In the genomic region with DNA sequence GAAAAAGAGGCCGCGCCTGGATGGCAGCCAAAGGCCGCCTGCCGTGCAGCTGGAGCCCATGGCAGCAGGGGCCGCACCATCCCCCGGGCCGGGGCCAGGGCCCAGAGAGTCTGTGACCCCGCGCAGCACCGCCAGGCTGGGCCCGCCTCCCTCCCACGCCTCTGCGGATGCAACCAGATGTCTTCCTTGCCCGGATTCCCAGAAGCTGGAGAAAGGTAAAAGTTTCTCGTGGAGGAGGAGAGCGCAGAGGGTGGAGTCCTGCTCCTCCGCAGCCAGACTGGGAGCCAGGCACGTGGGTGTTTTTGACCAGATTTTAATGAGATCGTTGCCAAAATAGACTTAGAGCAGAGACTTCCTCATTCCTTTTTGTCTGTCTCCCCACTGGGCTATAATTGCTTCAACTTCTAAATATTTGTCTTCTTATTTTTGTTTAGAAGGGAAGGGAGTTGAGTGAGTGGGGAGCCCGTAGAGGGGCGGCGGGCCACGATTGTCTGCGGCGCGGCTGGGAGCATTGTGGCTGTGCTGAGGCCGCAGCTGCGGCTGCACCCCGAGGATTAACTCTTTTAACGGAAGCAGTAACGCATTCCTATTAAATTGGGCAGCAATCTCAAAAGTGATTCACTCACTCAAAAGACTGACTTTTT, we compare ENCODE assay signal across 8 cellular contexts. TPM values are rescaled to one million over a fixed set of nuclear protein-coding genes. Genes with fewer than 3 reads are reported as not detected.
A peak's percentile ranks its signal among the peaks of the same experiment; 100 is the strongest.
DNase-seq lines count a peak whose midpoint lies in the region; ATAC-seq and TF ChIP-seq lines count a peak whose summit lies in the region.

No MANE protein-coding gene starts in this region.

- intact Hi-C loops in esophagus squamous epithelium (cut with DNase I): no loop called here
- intact Hi-C loops in activated naive CD4-positive, alpha-beta T cell treated with anti-CD3 and anti-CD28 coated beads for 36 hours (cut with micrococcal nuclease): no loop called here

- H3K9me3 ChIP-seq in esophagus squamous epithelium: no peaks in the 10 kb centered on the region

- ATAC-seq in GM19324 (IDR thresholded peaks at IDR 0.05; ENCODE audit: low FRiP score, unreplicated experiment): no peak

- TF ChIP-seq POLR2A in esophagus squamous epithelium (IDR thresholded peaks at IDR 0.05): no peak

- peak overlapping the region; percentile 20 to 70 (median 60) for H3K27ac ChIP-seq in esophagus squamous epithelium

- DNase-seq in CD1c-positive myeloid dendritic cell (ENCODE audit: extremely low spot score): peak; percentile 68
- peak; percentile 79 for DNase-seq in NOMO-1 treated with DMSO at 0.1 percent for 48 hours (lab: John Stamatoyannopoulos, UW; ENCODE audit: unreplicated experiment)
- no peak for DNase-seq in esophagus squamous epithelium (lab: John Stamatoyannopoulos, UW)
- DNase-seq in neural crest cell (ENCODE audit: low read depth, low spot score): no peak
- no peak for DNase-seq in OCI-M2 (lab: John Stamatoyannopoulos, UW; ENCODE audit: unreplicated experiment)
- no peak for DNase-seq in NCI-H2081 treated with DMSO at 0.1 percent for 48 hours (lab: John Stamatoyannopoulos, UW)
- DNase-seq in activated naive CD4-positive, alpha-beta T cell treated with anti-CD3 and anti-CD28 coated beads for 36 hours: no peak

- TF ChIP-seq CTCF in esophagus squamous epithelium (IDR thresholded peaks at IDR 0.05): no peak
- TF ChIP-seq CTCF in neural crest cell (conservative IDR thresholded peaks at IDR 0.05): no peak

- 16 to 45% methylated on average over 16 to 18 of the region's 31 CpGs for WGBS in esophagus squamous epithelium, 2 donors

- no peaks in the 10 kb centered on the region for H3K9me3 Mint-ChIP-seq in neural crest cell
- H3K9me3 Mint-ChIP-seq in activated naive CD4-positive, alpha-beta T cell treated with anti-CD3 and anti-CD28 coated beads for 36 hours: no peaks in the 10 kb centered on the region

- no peak overlapping the region for H3K27ac Mint-ChIP-seq in neural crest cell (ENCODE audit: unreplicated experiment)
- H3K27ac Mint-ChIP-seq in activated naive CD4-positive, alpha-beta T cell treated with anti-CD3 and anti-CD28 coated beads for 36 hours: no peak overlapping the region

- H3K4me3 Mint-ChIP-seq in neural crest cell: peak overlapping the region; percentile 56
- no peak overlapping the region for H3K4me3 Mint-ChIP-seq in activated naive CD4-positive, alpha-beta T cell treated with anti-CD3 and anti-CD28 coated beads for 36 hours

- H3K36me3 ChIP-seq in esophagus squamous epithelium: peaks cover 5 to 80% (median 6%) of the 10 kb centered on the region in 3 donors

- peak overlapping the region in 3 of 4 donors; percentile 25 to 56 (median 27) for H3K4me3 ChIP-seq in esophagus squamous epithelium

- CTCF ChIA-PET in activated naive CD4-positive, alpha-beta T cell treated with anti-CD3 and anti-CD28 coated beads for 36 hours (lab: Charles Lee): no interaction called here

- no peaks in the 10 kb centered on the region for H3K27me3 Mint-ChIP-seq in neural crest cell (ENCODE audit: low read depth)
- no peaks in the 10 kb centered on the region for H3K27me3 Mint-ChIP-seq in activated naive CD4-positive, alpha-beta T cell treated with anti-CD3 and anti-CD28 coated beads for 36 hours (ENCODE audit: low read depth)

- peaks cover 19% of the 10 kb centered on the region for H3K36me3 Mint-ChIP-seq in neural crest cell (ENCODE audit: low read depth)
- peaks cover 39% of the 10 kb centered on the region for H3K36me3 Mint-ChIP-seq in activated naive CD4-positive, alpha-beta T cell treated with anti-CD3 and anti-CD28 coated beads for 36 hours (ENCODE audit: low read depth)

- H3K27me3 ChIP-seq in esophagus squamous epithelium: no peaks in the 10 kb centered on the region

- peaks cover 44% of the 10 kb centered on the region for H3K4me1 Mint-ChIP-seq in neural crest cell
- H3K4me1 Mint-ChIP-seq in activated naive CD4-positive, alpha-beta T cell treated with anti-CD3 and anti-CD28 coated beads for 36 hours (ENCODE audit: low read depth): peaks cover 36% of the 10 kb centered on the region

- H3K4me1 ChIP-seq in esophagus squamous epithelium: peaks cover 19 to 45% (median 23%) of the 10 kb centered on the region in 3 donors

RNA-seq across cellular contexts. Expression of gene NDUFS7, which starts 22.8 kb away (rescaled TPM):
- total RNA-seq in esophagus squamous epithelium (100 to 1,000 TPM; 124 to 191 (median 165) TPM), neural crest cell (89.7 and 90.6 TPM in 2 replicates)
- total RNA-seq in activated naive CD4-positive, alpha-beta T cell treated with anti-CD3 and anti-CD28 coated beads for 36 hours: 100 to 1,000 TPM; 138 to 148 TPM

RNA-seq across cellular contexts. Expression of gene GAMT, which starts 40.4 kb away (rescaled TPM):
- total RNA-seq in esophagus squamous epithelium (10 to 100 TPM in 3 of 4 donors, 1 to 10 TPM in 1; 2.4 to 40.0 (median 13.1) TPM), neural crest cell (42.6 and 45.6 TPM in 2 replicates)
- 10 to 100 TPM; 23.5 to 25.0 TPM for total RNA-seq in activated naive CD4-positive, alpha-beta T cell treated with anti-CD3 and anti-CD28 coated beads for 36 hours

RNA-seq across cellular contexts. Expression of gene DAZAP1, which starts 46.4 kb away (rescaled TPM):
- 10 to 100 TPM; 60.2 to 76.0 (median 69.0) TPM for total RNA-seq in esophagus squamous epithelium
- total RNA-seq in neural crest cell: 146 and 157 TPM in 2 replicates
- 100 to 1,000 TPM; 253 to 265 TPM for total RNA-seq in activated naive CD4-positive, alpha-beta T cell treated with anti-CD3 and anti-CD28 coated beads for 36 hours

Comparison
In these comparisons a context has a peak if more than half of its experiments do, and no peak if none do; other contexts are left out.
1. DNase-seq: peak in CD1c-positive myeloid dendritic cell (single experiment) and NOMO-1 treated with DMSO at 0.1 percent for 48 hours (single experiment); none in esophagus squamous epithelium (single experiment), neural crest cell (single experiment), OCI-M2 (single experiment), NCI-H2081 treated with DMSO at 0.1 percent for 48 hours (single experiment) and activated naive CD4-positive, alpha-beta T cell treated with anti-CD3 and anti-CD28 coated beads for 36 hours (single experiment).